In the genomic region with DNA sequence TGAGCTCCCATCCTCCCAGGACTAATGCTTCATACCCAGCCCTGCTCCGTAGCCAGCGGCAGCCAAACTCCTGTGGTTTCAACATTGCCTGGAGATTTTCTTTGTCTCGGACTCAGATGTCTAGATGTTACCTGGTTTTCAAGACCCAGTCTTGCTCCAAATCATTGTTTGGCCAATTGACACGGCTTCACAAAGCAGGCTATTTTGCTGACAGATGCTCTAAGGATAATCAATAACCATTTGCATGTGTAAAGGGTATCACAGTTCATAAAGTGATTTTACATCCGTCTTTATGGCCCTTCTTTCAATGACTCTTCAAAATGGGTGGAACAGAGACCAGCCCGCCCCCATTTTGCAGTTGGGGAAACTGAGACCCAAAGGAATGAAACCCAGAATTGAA, we compare ENCODE assay signal across 1 cellular context.
TF ChIP-seq lines count a peak whose summit lies in the region.

No MANE protein-coding gene starts in this region.

TF ChIP-seq in GM23338, 12 proteins besides CTCF, POLR2A, EP300 and RAD21 (continued from another document):
- TF ChIP-seq ZNF331 (CRISPR knock-in tag; IDR thresholded peaks at IDR 0.05; ENCODE audit: low read depth) (no peak), CREB1 (CRISPR knock-in tag; IDR thresholded peaks at IDR 0.05; ENCODE audit: low read depth) (no peak), JUNB (IDR thresholded peaks at IDR 0.05; ENCODE audit: unreplicated experiment) (no peak), POLR2AphosphoS5 (IDR thresholded peaks at IDR 0.05; ENCODE audit: low read depth) (no peak), ZNF114 (CRISPR knock-in tag; IDR thresholded peaks at IDR 0.05) (no peak), NANOG (IDR thresholded peaks at IDR 0.05; ENCODE audit: borderline replicate concordance) (no peak), STAT1 (IDR thresholded peaks at IDR 0.05; ENCODE audit: unreplicated experiment) (no peak), EZH2phosphoT487 (IDR thresholded peaks at IDR 0.05; ENCODE audit: unreplicated experiment) (no peak), EZH2 (IDR thresholded peaks at IDR 0.05; ENCODE audit: low read depth, unreplicated experiment) (no peak)
- TF ChIP-seq, protein P1, sequence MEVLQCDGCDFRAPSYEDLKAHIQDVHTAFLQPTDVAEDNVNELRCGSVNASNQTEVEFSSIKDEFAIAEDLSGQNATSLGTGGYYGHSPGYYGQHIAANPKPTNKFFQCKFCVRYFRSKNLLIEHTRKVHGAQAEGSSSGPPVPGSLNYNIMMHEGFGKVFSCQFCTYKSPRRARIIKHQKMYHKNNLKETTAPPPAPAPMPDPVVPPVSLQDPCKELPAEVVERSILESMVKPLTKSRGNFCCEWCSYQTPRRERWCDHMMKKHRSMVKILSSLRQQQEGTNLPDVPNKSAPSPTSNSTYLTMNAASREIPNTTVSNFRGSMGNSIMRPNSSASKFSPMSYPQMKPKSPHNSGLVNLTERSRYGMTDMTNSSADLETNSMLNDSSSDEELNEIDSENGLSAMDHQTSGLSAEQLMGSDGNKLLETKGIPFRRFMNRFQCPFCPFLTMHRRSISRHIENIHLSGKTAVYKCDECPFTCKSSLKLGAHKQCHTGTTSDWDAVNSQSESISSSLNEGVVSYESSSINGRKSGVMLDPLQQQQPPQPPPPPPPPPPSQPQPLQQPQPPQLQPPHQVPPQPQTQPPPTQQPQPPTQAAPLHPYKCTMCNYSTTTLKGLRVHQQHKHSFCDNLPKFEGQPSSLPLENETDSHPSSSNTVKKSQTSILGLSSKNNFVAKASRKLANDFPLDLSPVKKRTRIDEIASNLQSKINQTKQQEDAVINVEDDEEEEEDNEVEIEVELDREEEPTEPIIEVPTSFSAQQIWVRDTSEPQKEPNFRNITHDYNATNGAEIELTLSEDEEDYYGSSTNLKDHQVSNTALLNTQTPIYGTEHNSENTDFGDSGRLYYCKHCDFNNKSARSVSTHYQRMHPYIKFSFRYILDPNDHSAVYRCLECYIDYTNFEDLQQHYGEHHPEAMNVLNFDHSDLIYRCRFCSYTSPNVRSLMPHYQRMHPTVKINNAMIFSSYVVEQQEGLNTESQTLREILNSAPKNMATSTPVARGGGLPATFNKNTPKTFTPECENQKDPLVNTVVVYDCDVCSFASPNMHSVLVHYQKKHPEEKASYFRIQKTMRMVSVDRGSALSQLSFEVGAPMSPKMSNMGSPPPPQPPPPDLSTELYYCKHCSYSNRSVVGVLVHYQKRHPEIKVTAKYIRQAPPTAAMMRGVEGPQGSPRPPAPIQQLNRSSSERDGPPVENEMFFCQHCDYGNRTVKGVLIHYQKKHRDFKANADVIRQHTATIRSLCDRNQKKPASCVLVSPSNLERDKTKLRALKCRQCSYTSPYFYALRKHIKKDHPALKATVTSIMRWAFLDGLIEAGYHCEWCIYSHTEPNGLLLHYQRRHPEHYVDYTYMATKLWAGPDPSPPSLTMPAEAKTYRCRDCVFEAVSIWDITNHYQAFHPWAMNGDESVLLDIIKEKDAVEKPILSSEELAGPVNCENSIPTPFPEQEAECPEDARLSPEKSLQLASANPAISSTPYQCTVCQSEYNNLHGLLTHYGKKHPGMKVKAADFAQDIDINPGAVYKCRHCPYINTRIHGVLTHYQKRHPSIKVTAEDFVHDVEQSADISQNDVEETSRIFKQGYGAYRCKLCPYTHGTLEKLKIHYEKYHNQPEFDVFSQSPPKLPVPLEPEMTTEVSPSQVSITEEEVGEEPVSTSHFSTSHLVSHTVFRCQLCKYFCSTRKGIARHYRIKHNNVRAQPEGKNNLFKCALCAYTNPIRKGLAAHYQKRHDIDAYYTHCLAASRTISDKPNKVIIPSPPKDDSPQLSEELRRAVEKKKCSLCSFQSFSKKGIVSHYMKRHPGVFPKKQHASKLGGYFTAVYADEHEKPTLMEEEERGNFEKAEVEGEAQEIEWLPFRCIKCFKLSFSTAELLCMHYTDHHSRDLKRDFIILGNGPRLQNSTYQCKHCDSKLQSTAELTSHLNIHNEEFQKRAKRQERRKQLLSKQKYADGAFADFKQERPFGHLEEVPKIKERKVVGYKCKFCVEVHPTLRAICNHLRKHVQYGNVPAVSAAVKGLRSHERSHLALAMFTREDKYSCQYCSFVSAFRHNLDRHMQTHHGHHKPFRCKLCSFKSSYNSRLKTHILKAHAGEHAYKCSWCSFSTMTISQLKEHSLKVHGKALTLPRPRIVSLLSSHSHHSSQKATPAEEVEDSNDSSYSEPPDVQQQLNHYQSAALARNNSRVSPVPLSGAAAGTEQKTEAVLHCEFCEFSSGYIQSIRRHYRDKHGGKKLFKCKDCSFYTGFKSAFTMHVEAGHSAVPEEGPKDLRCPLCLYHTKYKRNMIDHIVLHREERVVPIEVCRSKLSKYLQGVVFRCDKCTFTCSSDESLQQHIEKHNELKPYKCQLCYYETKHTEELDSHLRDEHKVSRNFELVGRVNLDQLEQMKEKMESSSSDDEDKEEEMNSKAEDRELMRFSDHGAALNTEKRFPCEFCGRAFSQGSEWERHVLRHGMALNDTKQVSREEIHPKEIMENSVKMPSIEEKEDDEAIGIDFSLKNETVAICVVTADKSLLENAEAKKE (CRISPR knock-in tag; IDR thresholded peaks at IDR 0.05) = no peak
